ENCODE assay signal across 8 cellular contexts in genomic region chr7:102834999-102835398, GRCh38.
DNase-seq lines count a peak whose midpoint lies in the region; ATAC-seq and TF ChIP-seq lines count a peak whose summit lies in the region.

No MANE protein-coding gene starts in this region.

- H3K4me3 ChIP-seq in right atrium auricular region = no peak overlapping the region

- H3K4me1 ChIP-seq in right atrium auricular region = no peaks in the 10 kb centered on the region

- no peaks in the 10 kb centered on the region for H3K9me3 ChIP-seq in right atrium auricular region

- H3K27me3 ChIP-seq in right atrium auricular region = no peaks in the 10 kb centered on the region

- peak; percentile 81 for ATAC-seq in HG03354 (IDR thresholded peaks at IDR 0.05; ENCODE audit: poor library complexity, severe bottlenecking, unreplicated experiment)

- H3K36me3 ChIP-seq in right atrium auricular region = no peaks in the 10 kb centered on the region

- no peak overlapping the region for H3K27ac ChIP-seq in right atrium auricular region

- no peak for TF ChIP-seq CTCF in right atrium auricular region (IDR thresholded peaks at IDR 0.05)

- peak; percentile 13 for DNase-seq in stimulated activated CD4-positive, alpha-beta T cell treated with anti-CD3 and anti-CD28 coated beads, Interleukin-1b, Interleukin-23, amount 100 ng/mL, for 48 hours
- no peak for DNase-seq in stimulated activated CD4-positive, alpha-beta T cell treated with anti-CD3 and anti-CD28 coated beads, Interleukin-4, amount 100 ng/mL, for 4 hours
- peak; percentile 88 for DNase-seq in amniotic epithelial cell (ENCODE audit: low read depth)
- DNase-seq in stimulated activated CD8-positive, alpha-beta memory T cell treated with anti-CD3 and anti-CD28 coated beads, Interleukin-4, amount 100 ng/mL, for 48 hours = peak; percentile 27
- DNase-seq in NCI-H2081 treated with DMSO at 0.1 percent for 48 hours (lab: John Stamatoyannopoulos, UW) = no peak
- no peak for DNase-seq in NCI-H2107 treated with DMSO at 0.1 percent for 48 hours (lab: John Stamatoyannopoulos, UW; ENCODE audit: unreplicated experiment)
- no peak for DNase-seq in right atrium auricular region (ENCODE audit: low spot score)

Comparison
In these comparisons a context has a peak if more than half of its experiments do, and no peak if none do; other contexts are left out.
1. DNase-seq: peak in stimulated activated CD4-positive, alpha-beta T cell treated with anti-CD3 and anti-CD28 coated beads, Interleukin-1b, Interleukin-23, amount 100 ng/mL, for 48 hours (single experiment), amniotic epithelial cell (single experiment) and stimulated activated CD8-positive, alpha-beta memory T cell treated with anti-CD3 and anti-CD28 coated beads, Interleukin-4, amount 100 ng/mL, for 48 hours (single experiment); none in stimulated activated CD4-positive, alpha-beta T cell treated with anti-CD3 and anti-CD28 coated beads, Interleukin-4, amount 100 ng/mL, for 4 hours (0 of 2), NCI-H2081 treated with DMSO at 0.1 percent for 48 hours (single experiment), NCI-H2107 treated with DMSO at 0.1 percent for 48 hours (single experiment) and right atrium auricular region (single experiment).